In genomic region chr22:20523118-20523983, GRCh38 we compare ENCODE assay signal across 8 cellular contexts. TPM values are rescaled to one million over a fixed set of nuclear protein-coding genes. Genes with fewer than 3 reads are reported as not detected.
DNase-seq lines count a peak whose midpoint lies in the region; ATAC-seq and TF ChIP-seq lines count a peak whose summit lies in the region.

No MANE protein-coding gene starts in this region.

- H3K4me1 ChIP-seq in effector memory CD4-positive, alpha-beta T cell (ENCODE audit: control insufficient read depth, insufficient read depth, low read length, poor library complexity, severe bottlenecking): peaks cover 39% of the 10 kb centered on the region
- H3K4me1 ChIP-seq in osteoblast (ENCODE audit: insufficient read depth, low read length): peaks cover 57% of the 10 kb centered on the region

- no peak overlapping the region for H2AFZ ChIP-seq in osteoblast (ENCODE audit: low read length)

- H4K20me1 ChIP-seq in osteoblast (ENCODE audit: insufficient read depth, low read length): peaks cover 70% of the 10 kb centered on the region

- H3K9me3 ChIP-seq in effector memory CD4-positive, alpha-beta T cell (ENCODE audit: control insufficient read depth, low read length): no peaks in the 10 kb centered on the region
- no peaks in the 10 kb centered on the region for H3K9me3 ChIP-seq in osteoblast (ENCODE audit: low read depth, low read length)

- no peak for TF ChIP-seq CTCF in osteoblast (IDR thresholded peaks at IDR 0.05; ENCODE audit: extremely low read depth, low read depth, low read length)

- H3K4me3 ChIP-seq in effector memory CD4-positive, alpha-beta T cell (ENCODE audit: insufficient read depth, low read depth, low read length, poor library complexity, severe bottlenecking): no peak overlapping the region
- H3K4me3 ChIP-seq in osteoblast (ENCODE audit: insufficient read depth, low read length): no peak overlapping the region

- H3K27me3 ChIP-seq in effector memory CD4-positive, alpha-beta T cell (replicated peaks; ENCODE audit: control insufficient read depth, insufficient read depth, low read length, poor library complexity, severe bottlenecking): no peaks in the 10 kb centered on the region
- H3K27me3 ChIP-seq in osteoblast (ENCODE audit: insufficient read depth, low read length): no peaks in the 10 kb centered on the region

- DNase-seq in GM04503 (ENCODE audit: low read depth): peak; percentile 79
- peak; percentile 84 for DNase-seq in RPMI7951 (ENCODE audit: low read depth)
- peak in 1 of 3 donors; percentile 11 for DNase-seq in effector memory CD4-positive, alpha-beta T cell
- peak; percentile 71 for DNase-seq in osteoblast (ENCODE audit: insufficient read length, low spot score, missing footprints)
- no peak for DNase-seq in cerebellar cortex (ENCODE audit: low spot score)

- H3K79me2 ChIP-seq in osteoblast (ENCODE audit: insufficient read depth, low read length): peaks cover 92% of the 10 kb centered on the region

- H3K27ac ChIP-seq in effector memory CD4-positive, alpha-beta T cell (ENCODE audit: insufficient read depth, low read length, poor library complexity, severe bottlenecking): peak overlapping the region; percentile 39
- peak overlapping the region; percentile 58 for H3K27ac ChIP-seq in osteoblast (ENCODE audit: low read depth, low read length)

- ATAC-seq in HG03097 (IDR thresholded peaks at IDR 0.05; ENCODE audit: low FRiP score, unreplicated experiment) (no peak), GM21515 (IDR thresholded peaks at IDR 0.05; ENCODE audit: unreplicated experiment) (no peak), GM21576 (IDR thresholded peaks at IDR 0.05; ENCODE audit: unreplicated experiment) (no peak)

- H3K36me3 ChIP-seq in effector memory CD4-positive, alpha-beta T cell (ENCODE audit: control insufficient read depth, insufficient read depth, low read length): peaks cover 15% of the 10 kb centered on the region
- H3K36me3 ChIP-seq in osteoblast (ENCODE audit: insufficient read depth, low read length): peaks cover 36% of the 10 kb centered on the region

- H3K4me2 ChIP-seq in osteoblast (ENCODE audit: insufficient read depth, low read length): peak overlapping the region; percentile 40

RNA-seq across cellular contexts. Expression of gene MED15, which starts 15.9 kb away (rescaled TPM):
- total RNA-seq in RPMI7951 (2014; rRNA removed; shearing (Covaris generic)): 19.5 and 26.9 TPM in 2 replicates
- 36.9 and 49.8 TPM in 2 replicates for total RNA-seq in osteoblast

RNA-seq across cellular contexts. Expression of gene KLHL22, which starts 27.8 kb away (rescaled TPM):
- total RNA-seq in RPMI7951 (2014; rRNA removed; shearing (Covaris generic)): 7.0 and 7.4 TPM in 2 replicates
- 36.9 and 46.6 TPM in 2 replicates for total RNA-seq in osteoblast
